ENCODE assay signal across 17 cellular contexts in the genomic region with DNA sequence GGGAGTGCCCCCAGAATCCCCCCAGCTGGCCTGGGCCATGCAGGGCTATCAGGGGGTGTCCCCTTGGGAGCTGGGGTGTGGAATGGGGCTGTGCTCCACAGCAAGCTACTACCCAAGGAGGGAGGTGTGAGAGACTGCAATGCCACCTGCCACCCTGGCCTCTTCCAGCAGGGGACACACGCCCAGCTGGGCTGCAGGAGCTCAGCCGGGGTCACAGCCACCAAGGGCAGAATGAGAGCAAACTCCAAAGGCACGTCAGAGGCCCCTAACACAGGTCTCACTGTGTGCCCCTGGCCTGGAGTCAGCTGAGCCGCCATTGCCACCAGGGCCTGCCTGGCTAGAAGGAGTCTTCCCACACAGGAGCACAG.
"Had no signal": no experiment of that assay in that cellular context is flagged by ENCODE, and none has a peak within 500 bp of the region (broad histone marks: within the 10 kb centered on the region; RNA-seq: fewer than 3 reads in every experiment).

No MANE protein-coding gene starts in this region.

- H3K4me3 ChIP-seq: mucosa of descending colon, smooth muscle cell, upper lobe of left lung had no signal

- H3K4me1 ChIP-seq: foreskin keratinocyte had no signal

- H3K27ac ChIP-seq: foreskin keratinocyte had no signal

- H3K27me3 ChIP-seq: foreskin keratinocyte, upper lobe of left lung had no signal

- DNase-seq: activated CD4-positive, alpha-beta T cell treated with anti-CD3 and anti-CD28 coated beads, Interleukin-2, amount 50 U/mL, for 4 hours; activated CD4-positive, CD25-positive, alpha-beta regulatory T cell treated with anti-CD3 and anti-CD28 coated beads, Interleukin-2, amount 50 U/mL, for 72 hours; activated effector memory CD4-positive, alpha-beta T cell treated with Interleukin-2 at 50 U/mL for 16 hours; activated T-cell treated with anti-CD3 and anti-CD28 coated beads, Interleukin-2, amount 50 U/mL, for 24 hours; amniotic stem cell; central memory CD4-positive, alpha-beta T cell; effector memory CD4-positive, alpha-beta T cell; foreskin keratinocyte; head of caudate nucleus; SK-N-SH; stimulated activated CD4-positive, alpha-beta T cell treated with anti-CD3 and anti-CD28 coated beads, Interleukin-4, amount 100 ng/mL, for 4 hours; stimulated activated CD8-positive, alpha-beta memory T cell treated with anti-CD3 and anti-CD28 coated beads, Interleukin-4, amount 100 ng/mL, for 48 hours; stimulated activated naive CD8-positive, alpha-beta T cell treated with anti-CD3 and anti-CD28 coated beads, Interleukin-15, Interleukin-2, amounts not matched to agents 100 U/mL and 50 U/mL, for 24 hours; upper lobe of left lung had no signal

- H3K9me3 ChIP-seq: mucosa of descending colon, SK-N-SH, upper lobe of left lung had no signal

- ATAC-seq: foreskin keratinocyte; mucosa of descending colon; naive thymus-derived CD8-positive, alpha-beta T cell; stimulated activated naive CD8-positive, alpha-beta T cell treated with anti-CD3 and anti-CD28 coated beads, Interleukin-15, Interleukin-2, amounts not matched to agents 100 U/mL and 50 U/mL, for 24 hours had no signal
